In genomic region chr22:18906896-18907295, GRCh38 we compare ENCODE assay signal across 1 cellular context.
TF ChIP-seq lines count a peak whose summit lies in the region.

No MANE protein-coding gene starts in this region.

TF ChIP-seq in GM23338, 12 proteins besides CTCF, POLR2A, EP300 and RAD21 (continued from another document):
- TF ChIP-seq, protein P1, sequence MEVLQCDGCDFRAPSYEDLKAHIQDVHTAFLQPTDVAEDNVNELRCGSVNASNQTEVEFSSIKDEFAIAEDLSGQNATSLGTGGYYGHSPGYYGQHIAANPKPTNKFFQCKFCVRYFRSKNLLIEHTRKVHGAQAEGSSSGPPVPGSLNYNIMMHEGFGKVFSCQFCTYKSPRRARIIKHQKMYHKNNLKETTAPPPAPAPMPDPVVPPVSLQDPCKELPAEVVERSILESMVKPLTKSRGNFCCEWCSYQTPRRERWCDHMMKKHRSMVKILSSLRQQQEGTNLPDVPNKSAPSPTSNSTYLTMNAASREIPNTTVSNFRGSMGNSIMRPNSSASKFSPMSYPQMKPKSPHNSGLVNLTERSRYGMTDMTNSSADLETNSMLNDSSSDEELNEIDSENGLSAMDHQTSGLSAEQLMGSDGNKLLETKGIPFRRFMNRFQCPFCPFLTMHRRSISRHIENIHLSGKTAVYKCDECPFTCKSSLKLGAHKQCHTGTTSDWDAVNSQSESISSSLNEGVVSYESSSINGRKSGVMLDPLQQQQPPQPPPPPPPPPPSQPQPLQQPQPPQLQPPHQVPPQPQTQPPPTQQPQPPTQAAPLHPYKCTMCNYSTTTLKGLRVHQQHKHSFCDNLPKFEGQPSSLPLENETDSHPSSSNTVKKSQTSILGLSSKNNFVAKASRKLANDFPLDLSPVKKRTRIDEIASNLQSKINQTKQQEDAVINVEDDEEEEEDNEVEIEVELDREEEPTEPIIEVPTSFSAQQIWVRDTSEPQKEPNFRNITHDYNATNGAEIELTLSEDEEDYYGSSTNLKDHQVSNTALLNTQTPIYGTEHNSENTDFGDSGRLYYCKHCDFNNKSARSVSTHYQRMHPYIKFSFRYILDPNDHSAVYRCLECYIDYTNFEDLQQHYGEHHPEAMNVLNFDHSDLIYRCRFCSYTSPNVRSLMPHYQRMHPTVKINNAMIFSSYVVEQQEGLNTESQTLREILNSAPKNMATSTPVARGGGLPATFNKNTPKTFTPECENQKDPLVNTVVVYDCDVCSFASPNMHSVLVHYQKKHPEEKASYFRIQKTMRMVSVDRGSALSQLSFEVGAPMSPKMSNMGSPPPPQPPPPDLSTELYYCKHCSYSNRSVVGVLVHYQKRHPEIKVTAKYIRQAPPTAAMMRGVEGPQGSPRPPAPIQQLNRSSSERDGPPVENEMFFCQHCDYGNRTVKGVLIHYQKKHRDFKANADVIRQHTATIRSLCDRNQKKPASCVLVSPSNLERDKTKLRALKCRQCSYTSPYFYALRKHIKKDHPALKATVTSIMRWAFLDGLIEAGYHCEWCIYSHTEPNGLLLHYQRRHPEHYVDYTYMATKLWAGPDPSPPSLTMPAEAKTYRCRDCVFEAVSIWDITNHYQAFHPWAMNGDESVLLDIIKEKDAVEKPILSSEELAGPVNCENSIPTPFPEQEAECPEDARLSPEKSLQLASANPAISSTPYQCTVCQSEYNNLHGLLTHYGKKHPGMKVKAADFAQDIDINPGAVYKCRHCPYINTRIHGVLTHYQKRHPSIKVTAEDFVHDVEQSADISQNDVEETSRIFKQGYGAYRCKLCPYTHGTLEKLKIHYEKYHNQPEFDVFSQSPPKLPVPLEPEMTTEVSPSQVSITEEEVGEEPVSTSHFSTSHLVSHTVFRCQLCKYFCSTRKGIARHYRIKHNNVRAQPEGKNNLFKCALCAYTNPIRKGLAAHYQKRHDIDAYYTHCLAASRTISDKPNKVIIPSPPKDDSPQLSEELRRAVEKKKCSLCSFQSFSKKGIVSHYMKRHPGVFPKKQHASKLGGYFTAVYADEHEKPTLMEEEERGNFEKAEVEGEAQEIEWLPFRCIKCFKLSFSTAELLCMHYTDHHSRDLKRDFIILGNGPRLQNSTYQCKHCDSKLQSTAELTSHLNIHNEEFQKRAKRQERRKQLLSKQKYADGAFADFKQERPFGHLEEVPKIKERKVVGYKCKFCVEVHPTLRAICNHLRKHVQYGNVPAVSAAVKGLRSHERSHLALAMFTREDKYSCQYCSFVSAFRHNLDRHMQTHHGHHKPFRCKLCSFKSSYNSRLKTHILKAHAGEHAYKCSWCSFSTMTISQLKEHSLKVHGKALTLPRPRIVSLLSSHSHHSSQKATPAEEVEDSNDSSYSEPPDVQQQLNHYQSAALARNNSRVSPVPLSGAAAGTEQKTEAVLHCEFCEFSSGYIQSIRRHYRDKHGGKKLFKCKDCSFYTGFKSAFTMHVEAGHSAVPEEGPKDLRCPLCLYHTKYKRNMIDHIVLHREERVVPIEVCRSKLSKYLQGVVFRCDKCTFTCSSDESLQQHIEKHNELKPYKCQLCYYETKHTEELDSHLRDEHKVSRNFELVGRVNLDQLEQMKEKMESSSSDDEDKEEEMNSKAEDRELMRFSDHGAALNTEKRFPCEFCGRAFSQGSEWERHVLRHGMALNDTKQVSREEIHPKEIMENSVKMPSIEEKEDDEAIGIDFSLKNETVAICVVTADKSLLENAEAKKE (CRISPR knock-in tag; IDR thresholded peaks at IDR 0.05): no peak
- TF ChIP-seq, protein P2, sequence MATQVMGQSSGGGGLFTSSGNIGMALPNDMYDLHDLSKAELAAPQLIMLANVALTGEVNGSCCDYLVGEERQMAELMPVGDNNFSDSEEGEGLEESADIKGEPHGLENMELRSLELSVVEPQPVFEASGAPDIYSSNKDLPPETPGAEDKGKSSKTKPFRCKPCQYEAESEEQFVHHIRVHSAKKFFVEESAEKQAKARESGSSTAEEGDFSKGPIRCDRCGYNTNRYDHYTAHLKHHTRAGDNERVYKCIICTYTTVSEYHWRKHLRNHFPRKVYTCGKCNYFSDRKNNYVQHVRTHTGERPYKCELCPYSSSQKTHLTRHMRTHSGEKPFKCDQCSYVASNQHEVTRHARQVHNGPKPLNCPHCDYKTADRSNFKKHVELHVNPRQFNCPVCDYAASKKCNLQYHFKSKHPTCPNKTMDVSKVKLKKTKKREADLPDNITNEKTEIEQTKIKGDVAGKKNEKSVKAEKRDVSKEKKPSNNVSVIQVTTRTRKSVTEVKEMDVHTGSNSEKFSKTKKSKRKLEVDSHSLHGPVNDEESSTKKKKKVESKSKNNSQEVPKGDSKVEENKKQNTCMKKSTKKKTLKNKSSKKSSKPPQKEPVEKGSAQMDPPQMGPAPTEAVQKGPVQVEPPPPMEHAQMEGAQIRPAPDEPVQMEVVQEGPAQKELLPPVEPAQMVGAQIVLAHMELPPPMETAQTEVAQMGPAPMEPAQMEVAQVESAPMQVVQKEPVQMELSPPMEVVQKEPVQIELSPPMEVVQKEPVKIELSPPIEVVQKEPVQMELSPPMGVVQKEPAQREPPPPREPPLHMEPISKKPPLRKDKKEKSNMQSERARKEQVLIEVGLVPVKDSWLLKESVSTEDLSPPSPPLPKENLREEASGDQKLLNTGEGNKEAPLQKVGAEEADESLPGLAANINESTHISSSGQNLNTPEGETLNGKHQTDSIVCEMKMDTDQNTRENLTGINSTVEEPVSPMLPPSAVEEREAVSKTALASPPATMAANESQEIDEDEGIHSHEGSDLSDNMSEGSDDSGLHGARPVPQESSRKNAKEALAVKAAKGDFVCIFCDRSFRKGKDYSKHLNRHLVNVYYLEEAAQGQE (IDR thresholded peaks at IDR 0.05; ENCODE audit: unreplicated experiment): no peak
- no peak for TF ChIP-seq JUNB (IDR thresholded peaks at IDR 0.05; ENCODE audit: unreplicated experiment)
- TF ChIP-seq EZH2phosphoT487 (IDR thresholded peaks at IDR 0.05; ENCODE audit: unreplicated experiment): no peak
- TF ChIP-seq ZNF331 (CRISPR knock-in tag; IDR thresholded peaks at IDR 0.05; ENCODE audit: low read depth): no peak
- TF ChIP-seq NANOG (IDR thresholded peaks at IDR 0.05; ENCODE audit: borderline replicate concordance): no peak
- TF ChIP-seq, protein P3, sequence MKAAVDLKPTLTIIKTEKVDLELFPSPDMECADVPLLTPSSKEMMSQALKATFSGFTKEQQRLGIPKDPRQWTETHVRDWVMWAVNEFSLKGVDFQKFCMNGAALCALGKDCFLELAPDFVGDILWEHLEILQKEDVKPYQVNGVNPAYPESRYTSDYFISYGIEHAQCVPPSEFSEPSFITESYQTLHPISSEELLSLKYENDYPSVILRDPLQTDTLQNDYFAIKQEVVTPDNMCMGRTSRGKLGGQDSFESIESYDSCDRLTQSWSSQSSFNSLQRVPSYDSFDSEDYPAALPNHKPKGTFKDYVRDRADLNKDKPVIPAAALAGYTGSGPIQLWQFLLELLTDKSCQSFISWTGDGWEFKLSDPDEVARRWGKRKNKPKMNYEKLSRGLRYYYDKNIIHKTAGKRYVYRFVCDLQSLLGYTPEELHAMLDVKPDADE (IDR thresholded peaks at IDR 0.05): no peak
- no peak for TF ChIP-seq ZNF114 (CRISPR knock-in tag; IDR thresholded peaks at IDR 0.05)
- TF ChIP-seq EZH2 (IDR thresholded peaks at IDR 0.05; ENCODE audit: low read depth, unreplicated experiment): no peak
- TF ChIP-seq CREB1 (CRISPR knock-in tag; IDR thresholded peaks at IDR 0.05; ENCODE audit: low read depth): no peak
- no peak for TF ChIP-seq STAT1 (IDR thresholded peaks at IDR 0.05; ENCODE audit: unreplicated experiment)
TF ChIP-seq in GM23338: peak in this region for 0.
